Comparison of ENCODE assay signal across 1 cellular context in the genomic region with DNA sequence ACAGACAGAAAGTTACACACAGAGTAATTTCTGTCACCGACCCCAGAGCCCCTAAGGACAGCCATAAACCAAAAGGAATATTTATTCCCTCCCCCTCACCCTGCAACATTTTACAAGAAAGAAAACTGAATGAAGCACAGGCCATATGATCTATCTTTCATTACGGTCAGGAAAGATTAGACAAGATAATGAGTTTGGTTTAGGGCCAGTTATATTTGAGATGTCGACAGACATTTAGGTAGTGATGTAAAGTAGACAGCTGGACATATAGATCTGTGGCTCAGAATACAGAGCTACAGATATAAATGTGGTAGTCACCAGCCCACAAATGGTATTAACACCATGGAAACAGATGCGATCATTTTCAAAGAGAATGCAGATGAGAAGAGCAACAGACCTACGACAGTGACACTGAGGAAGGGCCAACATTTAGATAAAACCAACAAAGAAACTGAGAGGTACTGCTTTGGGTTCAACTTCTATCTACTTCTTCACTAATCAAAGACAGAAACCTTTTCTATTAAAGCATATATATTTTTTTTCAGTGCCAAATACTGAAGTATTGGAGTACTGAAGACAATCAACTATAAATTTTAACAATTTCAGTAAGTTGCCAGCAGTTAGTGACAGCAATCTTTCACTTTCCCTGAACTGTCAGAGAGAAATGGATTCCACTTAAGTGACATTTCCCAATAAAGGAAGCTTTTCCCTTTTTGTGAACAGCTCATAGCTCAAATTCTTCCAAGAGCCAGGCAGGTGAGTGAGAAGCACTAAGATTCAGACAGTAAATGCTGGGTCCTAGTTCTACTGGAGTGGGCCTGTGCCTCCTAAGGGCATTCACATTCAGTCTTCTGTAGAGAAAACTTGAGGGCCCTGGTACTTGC.
A peak's percentile ranks its signal among the peaks of the same experiment; 100 is the strongest.
TF ChIP-seq lines count a peak whose summit lies in the region.

No MANE protein-coding gene starts in this region.

TF ChIP-seq in K562, 482 proteins besides CTCF, POLR2A, EP300 and RAD21 (continued from another document):
- TF ChIP-seq MECOM (CRISPR knock-in tag; IDR thresholded peaks at IDR 0.05), result 0 out of 2 replicates have a peak, but pooled peaks have one; percentile 9
